8 cellular contexts compared by ENCODE assay signal in the genomic region with DNA sequence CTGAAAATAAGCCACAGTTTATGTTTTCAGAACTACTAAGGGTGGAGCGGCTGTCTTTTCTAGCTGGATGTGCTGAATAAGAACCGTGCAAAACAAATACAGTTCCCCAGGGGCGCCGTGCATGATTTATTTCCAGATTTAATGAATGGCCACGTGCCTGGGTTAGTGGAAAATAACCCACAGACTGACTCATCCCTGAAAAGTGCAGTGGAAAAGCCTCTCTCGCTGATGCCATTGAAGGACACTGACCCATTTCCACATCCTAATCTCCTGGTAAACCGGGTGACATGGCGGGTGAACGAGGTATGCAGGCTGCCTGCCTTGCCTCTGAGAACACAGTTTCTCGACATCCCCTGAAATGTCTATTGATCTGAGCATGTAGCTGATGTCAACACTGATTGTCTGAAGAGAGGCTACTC.
DNase-seq lines count a peak whose midpoint lies in the region; ATAC-seq and TF ChIP-seq lines count a peak whose summit lies in the region.

No MANE protein-coding gene starts in this region.

- peak overlapping the region; percentile 38; the same call in 1 of the 2 replicates for H3K9ac ChIP-seq in Karpas-422 (ENCODE audit: low read length)

- intact Hi-C loops in aorta (cut with DNase I): no loop called here

- H3K4me1 ChIP-seq in Karpas-422 (ENCODE audit: low read length) (peaks cover 12% of the 10 kb centered on the region), aorta (ENCODE audit: control insufficient read depth in 1 of 2, insufficient read depth in 2 of 2, low read length in 2 of 2) (no peaks in the 10 kb centered on the region)

- H3K9me3 ChIP-seq in Karpas-422 (ENCODE audit: low read length) (no peaks in the 10 kb centered on the region), aorta (ENCODE audit: control insufficient read depth, low read length) (no peaks in the 10 kb centered on the region)

- H3K4me3 ChIP-seq in Karpas-422 (ENCODE audit: low read length) (peak overlapping the region; percentile 51; the same call in 1 of the 2 replicates), aorta (ENCODE audit: low read length in 2 of 2) (no peak overlapping the region)

- no peaks in the 10 kb centered on the region for H3K79me2 ChIP-seq in Karpas-422 (ENCODE audit: low read length)

- H3K9me3 Mint-ChIP-seq in brain: no peaks in the 10 kb centered on the region

- peak; percentile 31 for ATAC-seq in left lobe of liver
- peak; percentile 78 for ATAC-seq in aorta (ENCODE audit: low FRiP score)
- no peak for ATAC-seq in HG02763 (IDR thresholded peaks at IDR 0.05; ENCODE audit: unreplicated experiment)

- TF ChIP-seq CTCF in brain (conservative IDR thresholded peaks at IDR 0.05): no peak

- H3K27me3 Mint-ChIP-seq in brain: no peaks in the 10 kb centered on the region

- H3K36me3 ChIP-seq in Karpas-422 (ENCODE audit: insufficient read depth, low read length) (no peaks in the 10 kb centered on the region), aorta (ENCODE audit: control insufficient read depth in 1 of 2, insufficient read depth in 2 of 2, low read length in 1 of 2) (no peaks in the 10 kb centered on the region)

- 14 to 16% methylated on average over 10 of the region's 10 CpGs for WGBS in aorta, 2 donors

- no peaks in the 10 kb centered on the region for H3K27me3 ChIP-seq in Karpas-422 (ENCODE audit: low read length)
- H3K27me3 ChIP-seq in aorta (ENCODE audit: control insufficient read depth in 1 of 2, insufficient read depth in 2 of 2, low read length in 1 of 2): peaks cover 0 to 4% of the 10 kb centered on the region in 2 donors

- no peaks in the 10 kb centered on the region for H4K20me1 ChIP-seq in Karpas-422 (ENCODE audit: insufficient read depth, low read depth, low read length)

- H3K27ac Mint-ChIP-seq in brain: peak overlapping the region in 4 of 5 experiments; percentile 12 to 92 (median 31)

- H3K4me2 ChIP-seq in Karpas-422 (ENCODE audit: low read depth, low read length, poor library complexity, severe bottlenecking): peak overlapping the region; percentile 62

- peaks cover 34% of the 10 kb centered on the region for H3K4me1 Mint-ChIP-seq in brain

- H3K9me2 ChIP-seq in Karpas-422 (replicated peaks; ENCODE audit: insufficient read depth, low read length): no peaks in the 10 kb centered on the region

- H2AFZ ChIP-seq in Karpas-422 (ENCODE audit: low read length): peak overlapping the region; percentile 0; the same call in 1 of the 2 replicates

- peak overlapping the region in 1 of 5 experiments; percentile 8 for H3K4me3 Mint-ChIP-seq in brain

- H3K27ac ChIP-seq in Karpas-422 (ENCODE audit: low read length): no peak overlapping the region
- no peak overlapping the region for H3K27ac ChIP-seq in aorta (ENCODE audit: low read depth in 1 of 2, low read length in 2 of 2)

- H3K36me3 Mint-ChIP-seq in brain: no peaks in the 10 kb centered on the region

- DNase-seq in A172 (ENCODE audit: low spot score) (peak; percentile 86), Karpas-422 (no peak), left lobe of liver (ENCODE audit: low spot score) (no peak), aorta (peak; percentile 50 to 78), putamen (ENCODE audit: low spot score) (no peak), NCI-H1048 (lab: John Stamatoyannopoulos, UW) (no peak)

Comparison
In these comparisons a context has a peak if more than half of its experiments do, and no peak if none do; other contexts are left out.
1. DNase-seq: peak in A172 (single experiment) and aorta (2 of 2); none in Karpas-422 (single experiment), left lobe of liver (single experiment), putamen (single experiment) and NCI-H1048 (single experiment).